7 cellular contexts compared by ENCODE assay signal in the genomic region with DNA sequence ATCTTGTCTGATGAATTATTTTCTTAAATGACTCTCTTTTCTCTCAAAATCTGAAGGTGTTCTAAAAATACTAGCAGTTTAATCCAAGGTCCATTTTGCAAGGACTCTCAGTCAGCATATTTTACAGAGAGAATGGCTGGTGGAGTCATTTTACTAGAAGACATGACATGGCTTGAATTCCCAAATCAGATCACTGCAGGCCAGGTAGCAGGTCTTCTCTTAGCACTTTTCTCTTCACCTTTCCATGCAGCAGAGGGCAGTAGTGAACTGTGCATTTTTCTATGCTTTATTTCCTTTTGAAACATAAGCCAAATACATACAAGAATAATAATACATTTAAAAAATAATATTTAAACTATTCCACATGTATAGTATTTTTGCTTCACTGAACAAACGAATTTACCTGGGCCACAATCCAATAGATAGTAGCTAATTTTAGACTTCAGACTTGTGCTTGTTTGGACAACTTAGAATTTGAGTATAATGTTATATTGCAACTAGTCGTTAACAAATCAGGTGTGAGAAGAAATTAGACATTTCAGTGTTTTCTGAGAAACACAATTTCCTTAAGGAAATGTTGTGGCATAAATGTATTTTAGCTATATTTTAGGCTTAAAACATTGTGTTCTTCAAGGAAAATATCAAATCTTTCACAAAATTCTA.
DNase-seq lines count a peak whose midpoint lies in the region; ATAC-seq and TF ChIP-seq lines count a peak whose summit lies in the region.

No MANE protein-coding gene starts in this region.

- no peak overlapping the region for H3K9ac ChIP-seq in liver (ENCODE audit: low read depth in 1 of 2, low read length in 2 of 2)

- peak overlapping the region in 1 of 2 donors; percentile 51 for H3K27ac ChIP-seq in liver (ENCODE audit: low read depth in 1 of 2, low read length in 2 of 2)

- no peaks in the 10 kb centered on the region for H3K9me3 ChIP-seq in liver (ENCODE audit: control insufficient read depth in 4 of 4, low read length in 3 of 4)

- H3K4me1 ChIP-seq in liver (ENCODE audit: control insufficient read depth in 4 of 4, insufficient read depth in 4 of 4, low read length in 3 of 4) = peaks cover 0 to 21% (median 17%) of the 10 kb centered on the region in 4 donors

- DNase-seq in ELF-1 (ENCODE audit: low read depth, low spot score) (peak; percentile 2), HT1080 (ENCODE audit: low read depth) (peak; percentile 58), SK-N-DZ (ENCODE audit: low spot score) (peak; percentile 44), choroid plexus epithelial cell (ENCODE audit: low read depth) (peak; percentile 87)
- peak; percentile 43 for DNase-seq in stimulated activated CD8-positive, alpha-beta memory T cell treated with anti-CD3 and anti-CD28 coated beads, Interleukin-4, amount 100 ng/mL, for 48 hours

- TF ChIP-seq CTCF in choroid plexus epithelial cell (conservative IDR thresholded peaks at IDR 0.05; ENCODE audit: low read depth, low read length) (peak; percentile 82), liver (IDR thresholded peaks at IDR 0.05; ENCODE audit: low read depth, low read length, missing input control) (peak; percentile 63)

- no peaks in the 10 kb centered on the region for H3K36me3 ChIP-seq in liver (ENCODE audit: control insufficient read depth in 4 of 4, insufficient read depth in 3 of 4, low read depth in 1 of 4, low read length in 3 of 4)

- WGBS in liver = 9% methylated on average over 2 of the region's 2 CpGs

- peak; percentile 90 to 93 for TF ChIP-seq RAD21 in liver (IDR thresholded peaks at IDR 0.05)

- H3K4me3 ChIP-seq in choroid plexus epithelial cell (ENCODE audit: low read depth, low read length) (no peak overlapping the region), liver (ENCODE audit: low read depth in 1 of 3, low read length in 3 of 3) (no peak overlapping the region)

- no peaks in the 10 kb centered on the region for H3K27me3 ChIP-seq in liver (ENCODE audit: control insufficient read depth in 4 of 4, insufficient read depth in 4 of 4, low read length in 3 of 4)

- no peak for ATAC-seq in GM18517 (IDR thresholded peaks at IDR 0.05; ENCODE audit: unreplicated experiment)

TF ChIP-seq in liver, 16 proteins besides CTCF, POLR2A, EP300 and RAD21:
- no peak for TF ChIP-seq HNF4G (IDR thresholded peaks at IDR 0.05)
- TF ChIP-seq NR2F2 (IDR thresholded peaks at IDR 0.05) = no peak
- TF ChIP-seq YY1 (IDR thresholded peaks at IDR 0.05) = no peak
- no peak for TF ChIP-seq ATF3 (IDR thresholded peaks at IDR 0.05)
- no peak for TF ChIP-seq FOXA1 (IDR thresholded peaks at IDR 0.05)
- TF ChIP-seq GABPA (IDR thresholded peaks at IDR 0.05 in 1 of 2, conservative IDR thresholded peaks at IDR 0.05 in 1 of 2) = no peak
- no peak for TF ChIP-seq FOXA2 (IDR thresholded peaks at IDR 0.05)
- TF ChIP-seq JUND (IDR thresholded peaks at IDR 0.05) = no peak
- TF ChIP-seq, protein P1, sequence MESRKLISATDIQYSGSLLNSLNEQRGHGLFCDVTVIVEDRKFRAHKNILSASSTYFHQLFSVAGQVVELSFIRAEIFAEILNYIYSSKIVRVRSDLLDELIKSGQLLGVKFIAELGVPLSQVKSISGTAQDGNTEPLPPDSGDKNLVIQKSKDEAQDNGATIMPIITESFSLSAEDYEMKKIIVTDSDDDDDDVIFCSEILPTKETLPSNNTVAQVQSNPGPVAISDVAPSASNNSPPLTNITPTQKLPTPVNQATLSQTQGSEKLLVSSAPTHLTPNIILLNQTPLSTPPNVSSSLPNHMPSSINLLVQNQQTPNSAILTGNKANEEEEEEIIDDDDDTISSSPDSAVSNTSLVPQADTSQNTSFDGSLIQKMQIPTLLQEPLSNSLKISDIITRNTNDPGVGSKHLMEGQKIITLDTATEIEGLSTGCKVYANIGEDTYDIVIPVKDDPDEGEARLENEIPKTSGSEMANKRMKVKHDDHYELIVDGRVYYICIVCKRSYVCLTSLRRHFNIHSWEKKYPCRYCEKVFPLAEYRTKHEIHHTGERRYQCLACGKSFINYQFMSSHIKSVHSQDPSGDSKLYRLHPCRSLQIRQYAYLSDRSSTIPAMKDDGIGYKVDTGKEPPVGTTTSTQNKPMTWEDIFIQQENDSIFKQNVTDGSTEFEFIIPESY (IDR thresholded peaks at IDR 0.05) = no peak
- no peak for TF ChIP-seq HNF4A (conservative IDR thresholded peaks at IDR 0.05)
- no peak for TF ChIP-seq EGR1 (IDR thresholded peaks at IDR 0.05; ENCODE audit: low read depth in 2 of 2)
- no peak for TF ChIP-seq TAF1 (conservative IDR thresholded peaks at IDR 0.05)
- no peak for TF ChIP-seq RXRA (IDR thresholded peaks at IDR 0.05)
- TF ChIP-seq SP1 (IDR thresholded peaks at IDR 0.05) = no peak
- TF ChIP-seq, protein P2, sequence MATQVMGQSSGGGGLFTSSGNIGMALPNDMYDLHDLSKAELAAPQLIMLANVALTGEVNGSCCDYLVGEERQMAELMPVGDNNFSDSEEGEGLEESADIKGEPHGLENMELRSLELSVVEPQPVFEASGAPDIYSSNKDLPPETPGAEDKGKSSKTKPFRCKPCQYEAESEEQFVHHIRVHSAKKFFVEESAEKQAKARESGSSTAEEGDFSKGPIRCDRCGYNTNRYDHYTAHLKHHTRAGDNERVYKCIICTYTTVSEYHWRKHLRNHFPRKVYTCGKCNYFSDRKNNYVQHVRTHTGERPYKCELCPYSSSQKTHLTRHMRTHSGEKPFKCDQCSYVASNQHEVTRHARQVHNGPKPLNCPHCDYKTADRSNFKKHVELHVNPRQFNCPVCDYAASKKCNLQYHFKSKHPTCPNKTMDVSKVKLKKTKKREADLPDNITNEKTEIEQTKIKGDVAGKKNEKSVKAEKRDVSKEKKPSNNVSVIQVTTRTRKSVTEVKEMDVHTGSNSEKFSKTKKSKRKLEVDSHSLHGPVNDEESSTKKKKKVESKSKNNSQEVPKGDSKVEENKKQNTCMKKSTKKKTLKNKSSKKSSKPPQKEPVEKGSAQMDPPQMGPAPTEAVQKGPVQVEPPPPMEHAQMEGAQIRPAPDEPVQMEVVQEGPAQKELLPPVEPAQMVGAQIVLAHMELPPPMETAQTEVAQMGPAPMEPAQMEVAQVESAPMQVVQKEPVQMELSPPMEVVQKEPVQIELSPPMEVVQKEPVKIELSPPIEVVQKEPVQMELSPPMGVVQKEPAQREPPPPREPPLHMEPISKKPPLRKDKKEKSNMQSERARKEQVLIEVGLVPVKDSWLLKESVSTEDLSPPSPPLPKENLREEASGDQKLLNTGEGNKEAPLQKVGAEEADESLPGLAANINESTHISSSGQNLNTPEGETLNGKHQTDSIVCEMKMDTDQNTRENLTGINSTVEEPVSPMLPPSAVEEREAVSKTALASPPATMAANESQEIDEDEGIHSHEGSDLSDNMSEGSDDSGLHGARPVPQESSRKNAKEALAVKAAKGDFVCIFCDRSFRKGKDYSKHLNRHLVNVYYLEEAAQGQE (IDR thresholded peaks at IDR 0.05) = no peak

Comparison
In these comparisons a context has a peak if more than half of its experiments do, and no peak if none do; other contexts are left out.
1. DNase-seq: peak in every context shown above with its lines; median percentile 87 in choroid plexus epithelial cell; 58 in HT1080; 44 in SK-N-DZ; 43 in stimulated activated CD8-positive, alpha-beta memory T cell treated with anti-CD3 and anti-CD28 coated beads, Interleukin-4, amount 100 ng/mL, for 48 hours; 2 in ELF-1.